Comparison of ENCODE assay signal across 25 cellular contexts in the genomic region with DNA sequence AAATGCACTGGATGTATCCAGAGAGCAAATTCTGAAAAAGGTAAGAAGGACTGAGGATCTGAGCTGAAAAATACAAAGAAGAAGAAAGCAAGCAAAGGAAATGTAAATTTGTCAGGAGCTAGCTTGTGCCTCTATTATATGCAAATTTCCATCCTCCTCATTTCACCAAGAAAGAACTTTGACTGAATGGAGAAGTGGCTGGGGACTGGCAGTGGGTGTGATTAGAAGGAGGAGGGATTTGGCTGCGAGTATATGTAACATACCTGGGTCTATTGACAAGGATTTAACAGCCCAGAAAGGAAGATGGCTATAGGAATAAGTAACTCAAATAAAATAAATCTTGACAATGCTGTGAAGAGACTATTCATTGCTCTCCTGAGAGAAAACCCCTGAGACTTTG. TPM values are rescaled to one million over a fixed set of nuclear protein-coding genes. Genes with fewer than 3 reads are reported as not detected.
"Had no signal": no experiment of that assay in that cellular context is flagged by ENCODE, and none has a peak within 500 bp of the region (broad histone marks: within the 10 kb centered on the region; RNA-seq: fewer than 3 reads in every experiment).

No MANE protein-coding gene starts in this region.

- H3K27ac ChIP-seq: colonic mucosa, coronary artery, dorsolateral prefrontal cortex, epithelial cell of prostate, esophagus muscularis mucosa, esophagus squamous epithelium, foreskin keratinocyte, gastrocnemius medialis, gastroesophageal sphincter, heart left ventricle, heart right ventricle had no signal

- H3K36me3 ChIP-seq: colonic mucosa, esophagus muscularis mucosa, esophagus squamous epithelium, gastrocnemius medialis, gastroesophageal sphincter, heart left ventricle, heart right ventricle had no signal

- H3K4me3 ChIP-seq: colonic mucosa, coronary artery, dorsolateral prefrontal cortex, esophagus muscularis mucosa, esophagus squamous epithelium, gastrocnemius medialis, gastroesophageal sphincter, heart left ventricle, heart right ventricle had no signal

- DNase-seq: colonic mucosa; cortex of kidney; dermis blood vessel endothelial cell; dorsolateral prefrontal cortex; effector CD4-positive, alpha-beta T cell; effector CD8-positive, alpha-beta T cell; effector memory CD4-positive, alpha-beta T cell; effector memory CD8-positive, alpha-beta T cell; endodermal cell; erythroblast; esophagus squamous epithelium; foreskin fibroblast; foreskin keratinocyte; foreskin melanocyte; gastrocnemius medialis; glutamatergic neuron; heart left ventricle; heart right ventricle had no signal

- H3K4me1 ChIP-seq: colonic mucosa, esophagus muscularis mucosa, esophagus squamous epithelium, foreskin keratinocyte, gastrocnemius medialis, gastroesophageal sphincter, heart left ventricle, heart right ventricle had no signal

- H3K27me3 ChIP-seq: colonic mucosa, dorsolateral prefrontal cortex, esophagus muscularis mucosa, esophagus squamous epithelium, foreskin keratinocyte, gastrocnemius medialis, gastroesophageal sphincter, heart left ventricle had no signal

RNA-seq across cellular contexts. Expression of gene RIT2, which starts 19.4 kb away (rescaled TPM):
- polyA plus RNA-seq: endothelial cell of umbilical vein, esophagus, fibroblast of lung, foreskin keratinocyte, heart left ventricle, heart right ventricle had no signal
